ENCODE assay signal across 12 cellular contexts in the genomic region with DNA sequence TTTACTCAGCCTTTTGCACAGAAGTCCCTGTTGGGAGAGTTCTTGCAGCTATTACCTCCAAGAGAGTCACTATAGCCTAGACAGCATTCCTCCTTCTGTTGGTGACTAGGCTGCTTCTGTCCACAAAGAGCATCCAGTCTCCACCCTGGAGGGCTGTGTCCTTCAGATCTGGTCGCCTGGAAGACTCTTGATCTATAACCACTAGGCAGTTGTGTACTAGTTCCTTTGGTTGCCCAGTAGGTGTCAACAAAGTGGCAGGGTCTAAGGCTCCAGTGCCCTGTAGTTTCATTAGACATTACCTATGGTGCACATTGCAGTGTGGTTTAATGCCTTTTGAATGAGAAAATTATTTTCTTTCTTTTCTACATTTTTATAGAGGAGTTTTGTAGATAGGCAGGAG. TPM values are rescaled to one million over a fixed set of nuclear protein-coding genes. Genes with fewer than 3 reads are reported as not detected.
DNase-seq lines count a peak whose midpoint lies in the region; ATAC-seq and TF ChIP-seq lines count a peak whose summit lies in the region.
"Had no signal": no experiment of that assay in that cellular context is flagged by ENCODE, and none has a peak within 500 bp of the region (broad histone marks: within the 10 kb centered on the region; RNA-seq: fewer than 3 reads in every experiment).

No MANE protein-coding gene starts in this region.

- H3K27ac Mint-ChIP-seq in endodermal cell, result no peak overlapping the region

- no peaks in the 10 kb centered on the region for H3K36me3 Mint-ChIP-seq in endodermal cell (ENCODE audit: low read depth)

- H3K4me3 Mint-ChIP-seq in endodermal cell, result no peak overlapping the region

- CTCF ChIA-PET in GM10248 (lab: Yijun Ruan, JAX), result no interaction called here

- H3K27me3 ChIP-seq in endodermal cell (ENCODE audit: control insufficient read depth, insufficient read depth, low read length, poor library complexity, severe bottlenecking) (peaks cover 4% of the 10 kb centered on the region), psoas muscle (ENCODE audit: insufficient read depth in 3 of 3, low read length in 2 of 3) (no peaks in the 10 kb centered on the region), vagina (no peaks in the 10 kb centered on the region)
- H3K27me3 ChIP-seq: SJSA1, thyroid gland had no signal

- DNase-seq in NCI-H82 (lab: John Stamatoyannopoulos, UW) (peak; percentile 12), NCI-H82 treated with DMSO at 0.1 percent for 48 hours (lab: John Stamatoyannopoulos, UW; ENCODE audit: unreplicated experiment) (no peak), NCI-H146 (lab: John Stamatoyannopoulos, UW) (peak; percentile 63), endodermal cell (no peak), psoas muscle (no peak), GM10248 (ENCODE audit: extremely low spot score) (no peak), SKM-1 (lab: John Stamatoyannopoulos, UW; ENCODE audit: unreplicated experiment) (no peak), vagina (ENCODE audit: extremely low spot score in 2 of 2) (no peak)
- DNase-seq: stimulated activated CD4-positive, alpha-beta T cell treated with anti-CD3 and anti-CD28 coated beads, Interleukin-4, amount 100 ng/mL, for 1 hour; thyroid gland had no signal

- H3K9me3 ChIP-seq in endodermal cell (ENCODE audit: control insufficient read depth, low read length) (no peaks in the 10 kb centered on the region), psoas muscle (no peaks in the 10 kb centered on the region), vagina (no peaks in the 10 kb centered on the region)
- H3K9me3 ChIP-seq: SJSA1, thyroid gland had no signal

- no peak overlapping the region for H3K4me3 ChIP-seq in endodermal cell (ENCODE audit: low read length)
- H3K4me3 ChIP-seq in psoas muscle, result peak overlapping the region; percentile 50
- H3K4me3 ChIP-seq in vagina, result no peak overlapping the region
- H3K4me3 ChIP-seq: GM12878, SJSA1, thyroid gland had no signal

- H3K36me3 ChIP-seq in endodermal cell (ENCODE audit: control insufficient read depth, insufficient read depth, low read length) (no peaks in the 10 kb centered on the region), psoas muscle (ENCODE audit: insufficient read depth in 1 of 2, low read depth in 1 of 2) (no peaks in the 10 kb centered on the region), vagina (no peaks in the 10 kb centered on the region)
- H3K36me3 ChIP-seq: SJSA1, thyroid gland had no signal

- no peak for TF ChIP-seq POLR2A in vagina (IDR thresholded peaks at IDR 0.05)

- intact Hi-C loops in psoas muscle (cut with DNase I), result loop anchor here (5.0 to 10.0 kb wide), 2 partner anchors 80 to 267 kb away; a partner anchor contains a TSS
- intact Hi-C loops in vagina (cut with DNase I), result loop anchor here (5.0 kb wide), 1 partner anchor 73 kb away; no protein-coding TSS in a partner anchor

- H3K9ac ChIP-seq in endodermal cell (ENCODE audit: extremely low read depth, low read length, poor library complexity, severe bottlenecking), result no peak overlapping the region

- 79 to 83% methylated on average over 1 of the region's 1 CpG for WGBS in endodermal cell (ENCODE audit: insufficient coverage in 1 of 2, insufficient read length in 1 of 2), 2 experiments
- WGBS in psoas muscle, 3 donors, result 65 to 74% (median 66%) methylated on average over 1 of the region's 1 CpG

- H3K4me1 ChIP-seq in endodermal cell (ENCODE audit: control insufficient read depth, insufficient read depth, low read length) (no peaks in the 10 kb centered on the region), psoas muscle (peaks cover 32% of the 10 kb centered on the region), vagina (peaks cover 18% of the 10 kb centered on the region)
- H3K4me1 ChIP-seq: SJSA1 had no signal

- H3K27ac ChIP-seq in endodermal cell (ENCODE audit: low read depth, low read length) (no peak overlapping the region), psoas muscle (no peak overlapping the region), vagina (no peak overlapping the region)
- H3K27ac ChIP-seq: SJSA1 had no signal

- peaks cover 8% of the 10 kb centered on the region for H3K4me1 Mint-ChIP-seq in endodermal cell

- H3K27me3 Mint-ChIP-seq in endodermal cell (ENCODE audit: insufficient read depth), result peaks cover 8% of the 10 kb centered on the region

- TF ChIP-seq CTCF in endodermal cell (conservative IDR thresholded peaks at IDR 0.05), result peak; percentile 56
- TF ChIP-seq CTCF in psoas muscle (IDR thresholded peaks at IDR 0.05), result peak; percentile 35
- TF ChIP-seq CTCF in GM10248 (IDR thresholded peaks at IDR 0.05; ENCODE audit: control extremely low read depth, extremely low read depth, low read depth, missing control alignments), result no peak
- no peak for TF ChIP-seq CTCF in vagina (IDR thresholded peaks at IDR 0.05)

- POLR2A ChIA-PET in GM10248 (lab: Yijun Ruan, JAX), result no interaction called here

- peak in 3 of 4 donors; percentile 52 to 57 (median 52) for ATAC-seq in psoas muscle
- ATAC-seq: GM12878 had no signal

- H3K9me3 Mint-ChIP-seq in endodermal cell, result no peaks in the 10 kb centered on the region

RNA-seq across cellular contexts. Expression of a gene that starts 11.3 kb away (rescaled TPM):
- under 1 TPM; 0.33 to 0.89 TPM for total RNA-seq in endodermal cell
- polyA plus RNA-seq in endodermal cell (2013, experiment 1 of 2), result 15.2 TPM
- polyA plus RNA-seq in endodermal cell (2013, experiment 2 of 2), result 14.5 TPM
- total RNA-seq in psoas muscle, result 100 to 1,000 TPM in 2 of 4 donors, 10 to 100 TPM in 2; 38.7 to 982 (median 119) TPM
- polyA plus RNA-seq in psoas muscle, result 1,000 to 10,000 TPM in 1 of 3 donors, 100 to 1,000 TPM in 2; 124 to 2,054 (median 400) TPM
- 104 TPM for total RNA-seq in vagina

RNA-seq across cellular contexts. Expression of a gene that starts 51.7 kb away (rescaled TPM):
- total RNA-seq in endodermal cell, result 1 to 10 TPM in 1 of 2 donors, under 1 TPM in 1; 0.62 to 1.6 TPM
- polyA plus RNA-seq in endodermal cell (2013, experiment 1 of 2), result 13.1 TPM
- 11.4 TPM for polyA plus RNA-seq in endodermal cell (2013, experiment 2 of 2)
- 100 to 1,000 TPM in 1 of 4 donors, 10 to 100 TPM in 3; 36.5 to 568 (median 80.5) TPM for total RNA-seq in psoas muscle
- 1,000 to 10,000 TPM in 2 of 3 donors, 100 to 1,000 TPM in 1; 212 to 1,974 (median 1,595) TPM for polyA plus RNA-seq in psoas muscle
- 73.7 TPM for total RNA-seq in vagina

Comparison
In these comparisons a context has a peak if more than half of its experiments do, and no peak if none do; other contexts are left out.
1. DNase-seq: peak in NCI-H82 (single experiment) and NCI-H146 (single experiment); none in NCI-H82 treated with DMSO at 0.1 percent for 48 hours (single experiment), endodermal cell (single experiment), psoas muscle (0 of 2), GM10248 (single experiment), SKM-1 (single experiment) and vagina (0 of 2).
2. CTCF ChIP-seq: peak in endodermal cell (single experiment) and psoas muscle (single experiment); none in GM10248 (single experiment) and vagina (0 of 3).
3. RNA of a gene that starts 11.3 kb away (total RNA-seq): 38.7 to 982 TPM in psoas muscle and 104 TPM in vagina (single experiment); 0.33 to 0.89 TPM in endodermal cell; every median in the first group is over 10 times any median in the second.
4. RNA of a gene that starts 51.7 kb away (total RNA-seq): 36.5 to 568 TPM in psoas muscle and 73.7 TPM in vagina (single experiment); 0.62 to 1.6 TPM in endodermal cell; every median in the first group is over 10 times any median in the second.